Comparison of ENCODE assay signal across 1 cellular context in the genomic region with DNA sequence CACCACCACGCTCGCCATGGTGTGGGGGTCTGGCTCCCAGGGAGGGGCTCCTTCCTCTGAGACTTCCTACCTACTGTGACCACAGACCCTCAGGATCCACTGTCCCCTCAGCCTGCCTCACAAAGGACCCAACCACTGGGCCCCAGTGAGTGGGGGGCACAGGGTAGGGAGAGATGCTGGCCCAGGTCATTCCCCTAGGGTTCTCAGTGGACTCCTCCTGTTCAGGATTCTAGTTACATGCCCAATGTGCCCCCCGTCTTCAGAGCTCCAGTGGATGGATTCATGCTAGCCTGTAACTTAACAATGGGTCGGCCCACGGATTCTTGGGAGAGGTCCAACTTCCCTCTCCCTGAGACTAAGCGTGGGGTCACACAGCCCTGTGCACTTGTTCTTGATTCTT.
TF ChIP-seq lines count a peak whose summit lies in the region.

Gene TSKS (minus strand): TSS at position 77 of the 400 bp plus-strand sequence. CDS start 59 bp downstream, at position 18.

TF ChIP-seq in H1, 55 proteins besides CTCF, POLR2A, EP300 and RAD21:
- TF ChIP-seq HDAC2 (IDR thresholded peaks at IDR 0.05; ENCODE audit: borderline replicate concordance in 1 of 2, low read depth in 2 of 2, low read length in 2 of 2) (no peak), POLR2AphosphoS5 (IDR thresholded peaks at IDR 0.05; ENCODE audit: low read depth, low read length) (no peak), SIX5 (IDR thresholded peaks at IDR 0.05; ENCODE audit: low read depth, low read length) (no peak), JUND (IDR thresholded peaks at IDR 0.05; ENCODE audit: low read length) (0 out of 2 replicates have a peak, but pooled peaks have one; percentile 12)
